Comparison of ENCODE assay signal across 10 cellular contexts in the genomic region with DNA sequence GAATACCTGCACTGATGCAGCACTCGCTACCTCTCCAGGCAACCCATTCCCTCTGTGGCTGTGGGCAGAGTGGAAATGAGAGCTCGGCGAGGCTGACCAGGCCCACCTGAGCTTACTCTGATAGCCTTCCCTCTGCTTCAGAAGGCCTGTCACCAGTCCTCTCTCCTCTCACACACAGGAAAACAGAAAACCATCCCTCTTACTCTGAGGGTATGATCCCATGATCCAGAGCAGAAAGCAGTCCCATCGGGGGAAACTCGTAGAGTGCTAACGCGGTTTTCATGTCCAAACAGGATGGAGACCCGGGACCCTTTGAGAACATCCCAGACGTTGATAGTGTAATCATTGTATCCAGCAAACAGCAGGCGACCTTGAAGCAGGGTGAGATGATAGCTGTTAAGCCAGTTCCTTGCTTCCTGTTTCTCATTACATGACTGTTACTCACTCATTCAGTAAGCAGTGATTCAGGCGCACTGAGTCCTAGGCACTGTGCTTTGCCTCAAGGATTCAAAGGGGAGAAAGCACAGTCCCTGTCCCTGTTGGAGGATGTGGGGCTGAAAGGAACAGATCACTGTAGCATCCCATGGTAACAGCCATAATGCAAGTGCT. TPM values are rescaled to one million over a fixed set of nuclear protein-coding genes. Genes with fewer than 3 reads are reported as not detected.
DNase-seq lines count a peak whose midpoint lies in the region; ATAC-seq and TF ChIP-seq lines count a peak whose summit lies in the region.
"Had no signal": no experiment of that assay in that cellular context is flagged by ENCODE, and none has a peak within 500 bp of the region (broad histone marks: within the 10 kb centered on the region; RNA-seq: fewer than 3 reads in every experiment).

No MANE protein-coding gene starts in this region.

- H2AFZ ChIP-seq in mammary epithelial cell (ENCODE audit: low read depth, low read length) = peak overlapping the region; percentile 1

- intact Hi-C loops in mammary epithelial cell (cut with micrococcal nuclease) = no loop called here
- intact Hi-C loops in MCF 10A (cut with micrococcal nuclease) = no loop called here
- intact Hi-C loops in upper lobe of right lung (cut with DNase I) = no loop called here

- H3K9me3 ChIP-seq in mammary epithelial cell (replicated peaks; ENCODE audit: insufficient read depth, low read length) (no peaks in the 10 kb centered on the region), RWPE2 (ENCODE audit: severe bottlenecking) (peaks cover 3% of the 10 kb centered on the region), upper lobe of right lung (no peaks in the 10 kb centered on the region), BE2C (no peaks in the 10 kb centered on the region)

- ATAC-seq in RWPE2 (ENCODE audit: low read depth) (peak; percentile 88), upper lobe of right lung (peak; percentile 27), left lobe of liver (no peak)

- H3K4me3 ChIP-seq in mammary epithelial cell (replicated peaks in 1 of 3; ENCODE audit: insufficient read depth in 1 of 3, low read depth in 2 of 3, low read length in 3 of 3) (no peak overlapping the region), RWPE2 (ENCODE audit: severe bottlenecking) (no peak overlapping the region), fibroblast of pulmonary artery (replicated peaks; ENCODE audit: low read depth, low read length) (no peak overlapping the region), upper lobe of right lung (no peak overlapping the region), BE2C (ENCODE audit: low read depth, low read length) (no peak overlapping the region)

- no peaks in the 10 kb centered on the region for H3K9me3 Mint-ChIP-seq in MCF 10A (ENCODE audit: unreplicated experiment)

- dilution Hi-C loops in mammary epithelial cell (cut with HindIII; ENCODE audit: low sequenced_read_pairs) = no loop called here

- CTCF ChIA-PET in mammary epithelial cell (lab: Charles Lee; ENCODE audit: low non-redundant PET) = no interaction called here
- CTCF ChIA-PET in MCF 10A (lab: Yijun Ruan, JAX) = no interaction called here

- peaks cover 17% of the 10 kb centered on the region for H3K36me3 Mint-ChIP-seq in MCF 10A (ENCODE audit: insufficient read depth, unreplicated experiment)

- no peak overlapping the region for H3K27ac Mint-ChIP-seq in MCF 10A (ENCODE audit: low read depth, unreplicated experiment)

- H3K4me1 ChIP-seq in mammary epithelial cell (ENCODE audit: insufficient read depth, low read length) = peaks cover 10% of the 10 kb centered on the region
- peaks cover 13% of the 10 kb centered on the region for H3K4me1 ChIP-seq in RWPE2 (ENCODE audit: insufficient read depth, poor library complexity, severe bottlenecking)
- no peaks in the 10 kb centered on the region for H3K4me1 ChIP-seq in upper lobe of right lung
- no peaks in the 10 kb centered on the region; the same call in 1 of the 2 replicates for H3K4me1 ChIP-seq in BE2C

- POLR2A ChIA-PET in MCF 10A (lab: Yijun Ruan, JAX) = interaction anchor here (0.6 to 1.2 kb wide), 2 partner anchors 19 to 171 kb away, joined by 3 read pairs; no protein-coding TSS in a partner anchor

- TF ChIP-seq CTCF in mammary epithelial cell (conservative IDR thresholded peaks at IDR 0.05 in 1 of 2, IDR thresholded peaks at IDR 0.05 in 1 of 2; ENCODE audit: extremely low read depth in 1 of 2, insufficient read depth in 1 of 2, low read depth in 1 of 2, low read length in 2 of 2) = no peak
- no peak for TF ChIP-seq CTCF in MCF 10A (IDR thresholded peaks at IDR 0.05; ENCODE audit: unreplicated experiment)
- no peak for TF ChIP-seq CTCF in RWPE2 (IDR thresholded peaks at IDR 0.05; ENCODE audit: poor library complexity, severe bottlenecking)
- TF ChIP-seq CTCF in fibroblast of pulmonary artery (IDR thresholded peaks at IDR 0.05; ENCODE audit: low read length, missing control alignments) = no peak
- TF ChIP-seq CTCF in upper lobe of right lung (IDR thresholded peaks at IDR 0.05) = no peak
- no peak for TF ChIP-seq CTCF in BE2C (IDR thresholded peaks at IDR 0.05; ENCODE audit: low read depth, low read length)

- no peak overlapping the region for H3K9ac ChIP-seq in mammary epithelial cell (ENCODE audit: insufficient read depth, low read length)

- H3K4me1 Mint-ChIP-seq in MCF 10A (ENCODE audit: insufficient read depth, unreplicated experiment) = no peaks in the 10 kb centered on the region

- no peak overlapping the region for H3K4me3 Mint-ChIP-seq in MCF 10A (ENCODE audit: unreplicated experiment)

- no TSS peak for BruUV-seq in mammary epithelial cell (replicated peaks; lab: Mats Ljungman, UMichigan)
- no TSS peak for BruUV-seq in MCF 10A (replicated peaks; lab: Mats Ljungman, UMichigan)

- no peak overlapping the region for H3K27ac ChIP-seq in mammary epithelial cell (ENCODE audit: insufficient read depth, low read depth, low read length)
- H3K27ac ChIP-seq in RWPE2 (ENCODE audit: poor library complexity, severe bottlenecking) = peak overlapping the region; percentile 21
- no peak overlapping the region for H3K27ac ChIP-seq in upper lobe of right lung

- no peaks in the 10 kb centered on the region for H3K27me3 Mint-ChIP-seq in MCF 10A (ENCODE audit: insufficient read depth, unreplicated experiment)

- H3K27me3 ChIP-seq in mammary epithelial cell (ENCODE audit: insufficient read depth, low read length) (no peaks in the 10 kb centered on the region), RWPE2 (ENCODE audit: insufficient read depth, poor library complexity, severe bottlenecking) (no peaks in the 10 kb centered on the region), upper lobe of right lung (no peaks in the 10 kb centered on the region), BE2C (no peaks in the 10 kb centered on the region)

- in situ Hi-C loops in mammary epithelial cell (cut with MboI; ENCODE audit: low sequenced_read_pairs in 2 of 2) = no loop called here

- H3K4me2 ChIP-seq in mammary epithelial cell (ENCODE audit: insufficient read depth, low read depth, low read length) = no peak overlapping the region

- H3K36me3 ChIP-seq in mammary epithelial cell (ENCODE audit: insufficient read depth, low read length) (no peaks in the 10 kb centered on the region), RWPE2 (ENCODE audit: low read depth) (peaks cover 18% of the 10 kb centered on the region; the same call in 1 of the 2 replicates), upper lobe of right lung (no peaks in the 10 kb centered on the region), BE2C (no peaks in the 10 kb centered on the region)

- no peaks in the 10 kb centered on the region for H4K20me1 ChIP-seq in mammary epithelial cell (ENCODE audit: insufficient read depth, low read length)

- WGBS in mammary epithelial cell (ENCODE audit: low coverage, missing lambda C conversion rate) = 86% methylated on average over 11 of the region's 11 CpGs

- DNase-seq in mammary epithelial cell (peak; percentile 66), MCF 10A (ENCODE audit: unreplicated experiment) (no peak), RWPE2 (ENCODE audit: low spot score) (no peak), fibroblast of pulmonary artery (ENCODE audit: low read depth) (peak; percentile 60), upper lobe of right lung (no peak), mucosa of gallbladder (ENCODE audit: low spot score) (no peak), left lobe of liver (ENCODE audit: low spot score) (no peak), BE2C (no peak)

- no peaks in the 10 kb centered on the region for H3K79me2 ChIP-seq in mammary epithelial cell (ENCODE audit: insufficient read depth, low read length)

RNA-seq across cellular contexts. Expression of gene BCL2L10, which starts 11.8 kb away (rescaled TPM):
- 1 to 10 TPM in 1 of 2 donors, not detected in 1; 2.2 TPM for total RNA-seq in mammary epithelial cell
- polyA plus RNA-seq in mammary epithelial cell = 0.39 TPM
- 5.5 TPM for polyA minus RNA-seq in mammary epithelial cell
- total RNA-seq in MCF 10A (2022) = 0.42 TPM in 1 of 2 replicates, not detected in the other
- not detected for total RNA-seq in upper lobe of right lung
- 4.7 TPM for total RNA-seq in mucosa of gallbladder
- total RNA-seq in left lobe of liver = 4.2 TPM
- not detected for polyA plus RNA-seq in BE2C (2012; ENCODE audit: insufficient read depth, insufficient read length, low read depth)
- total RNA-seq: NCI-H460, subcutaneous adipose tissue had no signal

Comparison
In these comparisons a context has a peak if more than half of its experiments do, and no peak if none do; other contexts are left out.
1. DNase-seq: peak in mammary epithelial cell (single experiment) and fibroblast of pulmonary artery (single experiment); none in MCF 10A (single experiment), RWPE2 (single experiment), upper lobe of right lung (single experiment), mucosa of gallbladder (single experiment), left lobe of liver (single experiment) and BE2C (single experiment).